Comparison of ENCODE assay signal across 8 cellular contexts in the genomic region with DNA sequence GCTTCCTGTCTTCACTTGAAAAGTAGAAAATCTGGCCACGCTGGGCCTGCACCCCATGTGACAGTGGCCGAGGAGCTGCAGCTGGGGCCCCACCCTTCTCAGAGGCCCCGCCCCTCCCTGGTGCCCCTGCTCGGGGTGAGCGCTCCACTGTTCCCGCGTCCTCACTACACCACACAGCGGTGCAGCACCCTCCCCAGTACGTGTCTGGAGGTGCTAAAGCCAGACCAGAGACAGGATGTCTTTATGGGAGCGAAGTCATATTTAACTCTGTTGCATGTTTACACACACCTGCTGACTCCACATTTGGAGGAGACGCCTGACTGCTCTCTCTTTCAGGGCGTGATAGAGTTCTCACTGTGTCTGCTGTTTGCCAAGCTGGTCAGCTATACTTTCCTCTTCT. TPM values are rescaled to one million over a fixed set of nuclear protein-coding genes. Genes with fewer than 3 reads are reported as not detected.
DNase-seq lines count a peak whose midpoint lies in the region; ATAC-seq, FAIRE-seq and TF ChIP-seq lines count a peak whose summit lies in the region.

No MANE protein-coding gene starts in this region.

- no peaks in the 10 kb centered on the region for H3K4me1 ChIP-seq in HEK293 (ENCODE audit: control insufficient read depth, insufficient read depth, low read length)

- H3K27ac ChIP-seq in HEK293 (ENCODE audit: extremely low read depth, low read depth, low read length), result no peak overlapping the region

- no peak for TF ChIP-seq POLR2A in GM12891 (IDR thresholded peaks at IDR 0.05; ENCODE audit: low read depth, low read length)

- ATAC-seq in GM19351 (IDR thresholded peaks at IDR 0.05; ENCODE audit: unreplicated experiment) (no peak), GM19463 (IDR thresholded peaks at IDR 0.05; ENCODE audit: unreplicated experiment) (no peak)

- no peak overlapping the region for H3K4me3 Mint-ChIP-seq in nephron
- H3K4me3 Mint-ChIP-seq in activated T-helper 1 cell treated with anti-CD3 and anti-CD28 coated beads, Interleukin-12 subunit alpha, Interleukin-12 subunit beta, Interleukin-2, Interleukin-4 antibody, amounts not matched to agents 30 ng/mL and 10 ng/mL and 1 ng/mL, durations not matched to agents 14 hours and 24 hours and 36 hours, result no peak overlapping the region
- H3K4me3 Mint-ChIP-seq in Calu3 (ENCODE audit: low read depth, unreplicated experiment), result no peak overlapping the region

- BruUV-seq in Calu3 (replicated peaks; lab: Mats Ljungman, UMichigan), result no TSS peak

- CTCF ChIA-PET in HEK293 (lab: Yijun Ruan, JAX), result interaction anchor here (0.8 kb wide), 1 partner anchor 31 kb away, joined by 4 read pairs; no protein-coding TSS in a partner anchor
- CTCF ChIA-PET in Calu3 (lab: Charles Lee), result no interaction called here

- H3K4me3 ChIP-seq in HEK293 (ENCODE audit: low read depth, low read length), result no peak overlapping the region

- intact Hi-C loops in activated T-helper 1 cell treated with anti-CD3 and anti-CD28 coated beads, Interleukin-12 subunit alpha, Interleukin-12 subunit beta, Interleukin-2, Interleukin-4 antibody, amounts not matched to agents 30 ng/mL and 10 ng/mL and 1 ng/mL, durations not matched to agents 14 hours and 24 hours and 36 hours (cut with micrococcal nuclease), result no loop called here
- intact Hi-C loops in Calu3 (cut with micrococcal nuclease; ENCODE audit: unreplicated experiment), result no loop called here

- TF ChIP-seq CTCF in HEK293 (tag by site-specific recombination; IDR thresholded peaks at IDR 0.05) (no peak), nephron (IDR thresholded peaks at IDR 0.05; ENCODE audit: unreplicated experiment in 3 of 3) (no peak), Calu3 (IDR thresholded peaks at IDR 0.05; ENCODE audit: unreplicated experiment) (no peak)

- H3K36me3 ChIP-seq in HEK293 (ENCODE audit: control insufficient read depth in 2 of 2, insufficient read depth in 1 of 2, low read length in 2 of 2), result peaks cover 0 to 3% of the 10 kb centered on the region in 2 experiments; a peak in 1 of 3 replicates

- FAIRE-seq in GM12891 (lab: Jason Lieb, UNC), result peak; percentile 94

- DNase-seq in GM12891 (ENCODE audit: insufficient read length, low spot score) (peak; percentile 65), NCI-H526 (lab: John Stamatoyannopoulos, UW) (peak; percentile 43 to 75), Calu3 (no peak)
- DNase-seq in activated T-helper 1 cell treated with anti-CD3 and anti-CD28 coated beads, Interleukin-12 subunit alpha, Interleukin-12 subunit beta, Interleukin-2, Interleukin-4 antibody, amounts not matched to agents 30 ng/mL and 10 ng/mL and 1 ng/mL, durations not matched to agents 14 hours and 24 hours and 36 hours (ENCODE audit: low spot score), result no peak

- H3K27me3 Mint-ChIP-seq in nephron (ENCODE audit: low read depth) (peaks cover 23% of the 10 kb centered on the region), Calu3 (ENCODE audit: unreplicated experiment) (no peaks in the 10 kb centered on the region)
- no peaks in the 10 kb centered on the region for H3K27me3 Mint-ChIP-seq in activated T-helper 1 cell treated with anti-CD3 and anti-CD28 coated beads, Interleukin-12 subunit alpha, Interleukin-12 subunit beta, Interleukin-2, Interleukin-4 antibody, amounts not matched to agents 30 ng/mL and 10 ng/mL and 1 ng/mL, durations not matched to agents 14 hours and 24 hours and 36 hours (ENCODE audit: insufficient read depth)

- H3K9me3 Mint-ChIP-seq in nephron (no peaks in the 10 kb centered on the region), Calu3 (ENCODE audit: low read depth, unreplicated experiment) (no peaks in the 10 kb centered on the region)
- no peaks in the 10 kb centered on the region for H3K9me3 Mint-ChIP-seq in activated T-helper 1 cell treated with anti-CD3 and anti-CD28 coated beads, Interleukin-12 subunit alpha, Interleukin-12 subunit beta, Interleukin-2, Interleukin-4 antibody, amounts not matched to agents 30 ng/mL and 10 ng/mL and 1 ng/mL, durations not matched to agents 14 hours and 24 hours and 36 hours

- no peaks in the 10 kb centered on the region for H3K9me3 ChIP-seq in HEK293 (ENCODE audit: control insufficient read depth, insufficient read depth, low read depth, low read length)

- H3K27ac Mint-ChIP-seq in nephron (peak overlapping the region; percentile 9 to 77 (median 10)), Calu3 (ENCODE audit: unreplicated experiment) (no peak overlapping the region)
- no peak overlapping the region for H3K27ac Mint-ChIP-seq in activated T-helper 1 cell treated with anti-CD3 and anti-CD28 coated beads, Interleukin-12 subunit alpha, Interleukin-12 subunit beta, Interleukin-2, Interleukin-4 antibody, amounts not matched to agents 30 ng/mL and 10 ng/mL and 1 ng/mL, durations not matched to agents 14 hours and 24 hours and 36 hours

- POLR2A ChIA-PET in HEK293 (lab: Yijun Ruan, JAX), result no interaction called here

- H3K36me3 Mint-ChIP-seq in nephron (ENCODE audit: low read depth) (no peaks in the 10 kb centered on the region), Calu3 (ENCODE audit: insufficient read depth, unreplicated experiment) (peaks cover 22% of the 10 kb centered on the region)
- H3K36me3 Mint-ChIP-seq in activated T-helper 1 cell treated with anti-CD3 and anti-CD28 coated beads, Interleukin-12 subunit alpha, Interleukin-12 subunit beta, Interleukin-2, Interleukin-4 antibody, amounts not matched to agents 30 ng/mL and 10 ng/mL and 1 ng/mL, durations not matched to agents 14 hours and 24 hours and 36 hours (ENCODE audit: low read depth), result peaks cover 6% of the 10 kb centered on the region

- peaks cover 15% of the 10 kb centered on the region for H3K4me1 Mint-ChIP-seq in nephron
- no peaks in the 10 kb centered on the region for H3K4me1 Mint-ChIP-seq in activated T-helper 1 cell treated with anti-CD3 and anti-CD28 coated beads, Interleukin-12 subunit alpha, Interleukin-12 subunit beta, Interleukin-2, Interleukin-4 antibody, amounts not matched to agents 30 ng/mL and 10 ng/mL and 1 ng/mL, durations not matched to agents 14 hours and 24 hours and 36 hours (ENCODE audit: low read depth)
- no peaks in the 10 kb centered on the region for H3K4me1 Mint-ChIP-seq in Calu3 (ENCODE audit: low read depth, unreplicated experiment)

TF ChIP-seq in GM12891, 5 proteins besides CTCF, POLR2A, EP300 and RAD21:
- peak; percentile 50 for TF ChIP-seq PAX5 (IDR thresholded peaks at IDR 0.05; ENCODE audit: insufficient read depth, low read length, severe bottlenecking)
- no peak for TF ChIP-seq SPI1 (IDR thresholded peaks at IDR 0.05; ENCODE audit: low read depth, low read length)

TF ChIP-seq in HEK293, 187 proteins besides CTCF, POLR2A, EP300 and RAD21 (continues in another document):
- TF ChIP-seq ZNF10 (tag by site-specific recombination; IDR thresholded peaks at IDR 0.05), result no peak
- no peak for TF ChIP-seq TRIM28 (IDR thresholded peaks at IDR 0.05; ENCODE audit: borderline replicate concordance, low read length)
- TF ChIP-seq ZIC2 (tag by site-specific recombination; IDR thresholded peaks at IDR 0.05), result peak; percentile 36
- no peak for TF ChIP-seq ZBTB44 (tag by site-specific recombination; IDR thresholded peaks at IDR 0.05)
- no peak for TF ChIP-seq ZNF658 (tag by site-specific recombination; IDR thresholded peaks at IDR 0.05)
- TF ChIP-seq, protein P1, sequence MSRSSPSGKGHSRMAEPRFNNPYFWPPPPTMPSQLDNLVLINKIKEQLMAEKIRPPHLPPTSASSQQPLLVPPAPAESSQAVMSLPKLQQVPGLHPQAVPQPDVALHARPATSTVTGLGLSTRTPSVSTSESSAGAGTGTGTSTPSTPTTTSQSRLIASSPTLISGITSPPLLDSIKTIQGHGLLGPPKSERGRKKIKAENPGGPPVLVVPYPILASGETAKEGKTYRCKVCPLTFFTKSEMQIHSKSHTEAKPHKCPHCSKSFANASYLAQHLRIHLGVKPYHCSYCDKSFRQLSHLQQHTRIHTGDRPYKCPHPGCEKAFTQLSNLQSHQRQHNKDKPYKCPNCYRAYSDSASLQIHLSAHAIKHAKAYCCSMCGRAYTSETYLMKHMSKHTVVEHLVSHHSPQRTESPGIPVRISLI (tag by site-specific recombination; IDR thresholded peaks at IDR 0.05), result no peak
- TF ChIP-seq ZNF366 (tag by site-specific recombination; conservative IDR thresholded peaks at IDR 0.05), result no peak
- no peak for TF ChIP-seq ZNF2 (tag by site-specific recombination; IDR thresholded peaks at IDR 0.05)
- TF ChIP-seq REPIN1 (tag by site-specific recombination; IDR thresholded peaks at IDR 0.05; ENCODE audit: low read depth), result no peak
- TF ChIP-seq TCF7L2 (IDR thresholded peaks at IDR 0.05; ENCODE audit: borderline replicate concordance, low read depth, low read length), result no peak
- no peak for TF ChIP-seq ZNF48 (tag by site-specific recombination; IDR thresholded peaks at IDR 0.05)
- TF ChIP-seq KLF17 (tag by site-specific recombination; IDR thresholded peaks at IDR 0.05), result peak; percentile 56; the same call in 1 of the 2 replicates
- no peak for TF ChIP-seq OSR2 (tag by site-specific recombination; IDR thresholded peaks at IDR 0.05)
- no peak for TF ChIP-seq ZNF677 (tag by site-specific recombination; IDR thresholded peaks at IDR 0.05)

RNA-seq across cellular contexts. Expression of gene SLC37A1, which starts 48.1 kb away (rescaled TPM):
- polyA plus RNA-seq in GM12891 (2012; ENCODE audit: low read depth, missing spikeins), result 14.0 TPM
- 21.9 and 25.0 TPM in 2 replicates for total RNA-seq in activated T-helper 1 cell treated with anti-CD3 and anti-CD28 coated beads, Interleukin-12 subunit alpha, Interleukin-12 subunit beta, Interleukin-2, Interleukin-4 antibody, amounts not matched to agents 30 ng/mL and 10 ng/mL and 1 ng/mL, durations not matched to agents 14 hours and 24 hours and 36 hours
- 24.9 and 30.9 TPM in 2 replicates for total RNA-seq in Calu3 (2022)

Comparison
In these comparisons a context has a peak if more than half of its experiments do, and no peak if none do; other contexts are left out.
1. DNase-seq: peak in GM12891 (single experiment) and NCI-H526 (2 of 2); none in activated T-helper 1 cell treated with anti-CD3 and anti-CD28 coated beads, Interleukin-12 subunit alpha, Interleukin-12 subunit beta, Interleukin-2, Interleukin-4 antibody, amounts not matched to agents 30 ng/mL and 10 ng/mL and 1 ng/mL, durations not matched to agents 14 hours and 24 hours and 36 hours (single experiment) and Calu3 (single experiment).
2. H3K27ac Mint-ChIP-seq: peak in nephron (3 of 3); none in activated T-helper 1 cell treated with anti-CD3 and anti-CD28 coated beads, Interleukin-12 subunit alpha, Interleukin-12 subunit beta, Interleukin-2, Interleukin-4 antibody, amounts not matched to agents 30 ng/mL and 10 ng/mL and 1 ng/mL, durations not matched to agents 14 hours and 24 hours and 36 hours (single experiment) and Calu3 (single experiment).